Comparison of ENCODE assay signal across 4 cellular contexts in the genomic region with DNA sequence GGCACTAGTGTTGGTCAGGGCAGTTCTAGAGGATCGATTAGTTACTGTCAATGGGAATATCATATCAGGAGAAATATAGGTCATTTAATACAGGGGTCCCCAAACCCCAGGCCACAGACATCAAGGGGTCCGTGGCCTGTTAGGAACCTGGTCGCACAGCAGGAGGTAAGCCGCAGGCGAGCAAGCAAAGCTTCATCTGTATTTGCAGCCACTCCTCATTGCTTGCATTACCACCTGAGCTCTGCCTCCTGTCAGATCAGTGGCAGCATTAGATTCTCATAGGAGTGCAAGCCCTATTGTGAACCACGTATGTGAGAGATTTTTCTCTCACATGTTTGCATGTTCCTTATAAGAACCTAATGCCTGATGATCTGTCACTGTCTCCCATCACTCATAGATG.
"Had no signal": no experiment of that assay in that cellular context is flagged by ENCODE, and none has a peak within 500 bp of the region (broad histone marks: within the 10 kb centered on the region; RNA-seq: fewer than 3 reads in every experiment).

No MANE protein-coding gene starts in this region.

- H3K4me1 ChIP-seq: HAP-1 had no signal

- ATAC-seq: GM23338, HCT116 had no signal

- H3K4me3 ChIP-seq: GM23248, GM23338, HAP-1 had no signal

- H3K36me3 ChIP-seq: HAP-1 had no signal

- H3K9me3 ChIP-seq: HAP-1 had no signal

- H3K27ac ChIP-seq: GM23248 had no signal
